ENCODE assay signal across 9 cellular contexts in the genomic region with DNA sequence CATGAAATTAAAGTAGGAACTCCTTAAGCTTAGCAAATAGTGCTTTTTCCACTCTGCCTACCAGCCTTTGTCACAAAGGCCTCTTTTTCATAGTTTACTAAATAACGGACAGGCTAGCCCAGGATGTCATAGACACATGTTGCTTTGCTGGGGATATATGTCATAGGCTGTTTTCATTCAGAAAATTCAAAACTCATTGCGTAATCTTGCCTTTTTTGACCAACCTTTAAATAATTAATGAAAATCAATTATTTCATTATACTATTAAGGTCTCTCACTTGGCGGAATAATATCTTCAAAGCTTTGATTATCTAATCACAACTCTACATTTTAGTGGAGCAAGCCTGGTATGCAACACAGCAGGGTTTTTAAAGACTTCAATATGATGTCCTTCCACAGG.
"Had no signal": no experiment of that assay in that cellular context is flagged by ENCODE, and none has a peak within 500 bp of the region (broad histone marks: within the 10 kb centered on the region; RNA-seq: fewer than 3 reads in every experiment).

No MANE protein-coding gene starts in this region.

- H2AFZ ChIP-seq: GM23248 had no signal

- H3K27ac ChIP-seq: GM23248, HL-60, KMS-11 had no signal

- H3K4me2 ChIP-seq: KMS-11 had no signal

- FAIRE-seq: H54 had no signal

- H3K4me3 ChIP-seq: GM23248 had no signal

- DNase-seq: GM23248, GOT3, H9, HCEC 1CT, Karpas-422, KBM-7 had no signal

- H3K9ac ChIP-seq: GM23248, KMS-11 had no signal
